Comparison of ENCODE assay signal across 16 cellular contexts in genomic region chrX:145818522-145819075, GRCh38. TPM values are rescaled to one million over a fixed set of nuclear protein-coding genes. Genes with fewer than 3 reads are reported as not detected.
A peak's percentile ranks its signal among the peaks of the same experiment; 100 is the strongest.
DNase-seq lines count a peak whose midpoint lies in the region; FAIRE-seq and TF ChIP-seq lines count a peak whose summit lies in the region.
"Had no signal": no experiment of that assay in that cellular context is flagged by ENCODE, and none has a peak within 500 bp of the region (broad histone marks: within the 10 kb centered on the region; RNA-seq: fewer than 3 reads in every experiment).

No MANE protein-coding gene starts in this region.

- peaks cover 44 to 92% (median 75%) of the 10 kb centered on the region in 4 experiments for H3K27me3 ChIP-seq in H1 (replicated peaks in 1 of 4; ENCODE audit: control insufficient read depth in 3 of 4, extremely low read depth in 1 of 4, insufficient read depth in 3 of 4, low read length in 3 of 4)
- H3K27me3 ChIP-seq in neural cell (ENCODE audit: insufficient read depth, low read depth, low read length), result peaks cover 50% of the 10 kb centered on the region
- no peaks in the 10 kb centered on the region for H3K27me3 ChIP-seq in thymus (ENCODE audit: control insufficient read depth, insufficient read depth)
- H3K27me3 ChIP-seq in prostate gland (replicated peaks; ENCODE audit: insufficient read depth), result no peaks in the 10 kb centered on the region

- H3K9me3 ChIP-seq in H1 (ENCODE audit: insufficient read depth in 2 of 2, low read depth in 1 of 2, low read length in 1 of 2), result no peaks in the 10 kb centered on the region
- H3K9me3 ChIP-seq in neural cell (ENCODE audit: low read length), result no peaks in the 10 kb centered on the region
- no peaks in the 10 kb centered on the region for H3K9me3 ChIP-seq in thymus (ENCODE audit: control insufficient read depth)
- H3K9me3 ChIP-seq in prostate gland, result no peaks in the 10 kb centered on the region
- H3K9me3 ChIP-seq: mucosa of descending colon had no signal

- no peak overlapping the region for H4K91ac ChIP-seq in H1 (replicated peaks; ENCODE audit: insufficient read length, low read length)

- TF ChIP-seq POLR2A in H1 (IDR thresholded peaks at IDR 0.05; ENCODE audit: control extremely low read depth in 1 of 2, low read depth in 2 of 2, low read length in 2 of 2) (no peak), prostate gland (IDR thresholded peaks at IDR 0.05) (no peak)

- TF ChIP-seq CTCF in H1 (IDR thresholded peaks at IDR 0.05; ENCODE audit: control extremely low read depth in 1 of 3, insufficient read depth in 1 of 3, low read depth in 1 of 3, low read length in 3 of 3) (no peak), neural cell (IDR thresholded peaks at IDR 0.05; ENCODE audit: poor library complexity, severe bottlenecking) (no peak), prostate gland (IDR thresholded peaks at IDR 0.05) (no peak)

- no peak overlapping the region for H2AK5ac ChIP-seq in H1 (ENCODE audit: low read depth, low read length)

- H3K27ac ChIP-seq in H1 (ENCODE audit: low read depth, low read length), result no peak overlapping the region
- no peak overlapping the region for H3K27ac ChIP-seq in neural cell (ENCODE audit: low read length)
- H3K27ac ChIP-seq in thymus (ENCODE audit: low read depth), result no peak overlapping the region
- H3K27ac ChIP-seq in prostate gland, result no peak overlapping the region
- H3K27ac ChIP-seq: 22Rv1 had no signal

- 1% methylated on average over 14 of the region's 31 CpGs; no CpG with 5 or more reads in 1 of the 2 experiments for WGBS in H1 (ENCODE audit: extremely low coverage in 1 of 2, insufficient coverage in 1 of 2, insufficient read length in 1 of 2, insufficient replicate concordance in 2 of 2, low coverage in 1 of 2, low lambda C conversion rate in 2 of 2, missing lambda C conversion rate in 1 of 2), 2 experiments
- WGBS in thymus, result 1% methylated on average over 31 of the region's 31 CpGs
- 5% methylated on average over 12 of the region's 31 CpGs for WGBS in prostate gland

- H3K79me1 ChIP-seq in H1 (ENCODE audit: low read depth, low read length), result no peaks in the 10 kb centered on the region

- H2BK20ac ChIP-seq in H1 (ENCODE audit: low read length), result no peak overlapping the region

- H3K4me3 ChIP-seq in H1 (ENCODE audit: extremely low read depth in 1 of 4, insufficient read depth in 2 of 4, low read depth in 3 of 4, low read length in 4 of 4) (peak overlapping the region; percentile 37 to 65 (median 39); a peak in 7 of 8 replicates), neural cell (ENCODE audit: low read length) (peak overlapping the region; percentile 76), thymus (ENCODE audit: low read length) (peak overlapping the region; percentile 11), prostate gland (no peak overlapping the region)
- H3K4me3 ChIP-seq: mucosa of descending colon had no signal

- H4K5ac ChIP-seq in H1 (ENCODE audit: insufficient read length, low read depth, low read length), result no peak overlapping the region

- no peak overlapping the region for H3K14ac ChIP-seq in H1 (ENCODE audit: insufficient read length)

- H4K8ac ChIP-seq in H1 (ENCODE audit: extremely low read depth, insufficient read depth, low read length), result no peak overlapping the region

- no peak overlapping the region for H3K23ac ChIP-seq in H1 (ENCODE audit: insufficient read length)

- TF ChIP-seq RAD21 in H1 (IDR thresholded peaks at IDR 0.05 in 1 of 2, conservative IDR thresholded peaks at IDR 0.05 in 1 of 2; ENCODE audit: low read depth in 2 of 2, low read length in 2 of 2) (no peak), neural cell (conservative IDR thresholded peaks at IDR 0.05) (no peak)

- no peaks in the 10 kb centered on the region for H3K36me3 ChIP-seq in H1 (ENCODE audit: control insufficient read depth in 2 of 4, insufficient read depth in 4 of 4, low read length in 3 of 4)
- H3K36me3 ChIP-seq in neural cell (ENCODE audit: insufficient read depth, low read length), result no peaks in the 10 kb centered on the region
- H3K36me3 ChIP-seq in thymus (ENCODE audit: control insufficient read depth, insufficient read depth), result no peaks in the 10 kb centered on the region
- no peaks in the 10 kb centered on the region for H3K36me3 ChIP-seq in prostate gland

- no peaks in the 10 kb centered on the region for H3K9me2 ChIP-seq in neural cell (ENCODE audit: insufficient read depth, low read length)

- H2BK5ac ChIP-seq in H1 (ENCODE audit: low read depth, low read length), result no peak overlapping the region

- peak; percentile 24 for DNase-seq in DMS 273 (lab: John Stamatoyannopoulos, UW; ENCODE audit: unreplicated experiment)
- DNase-seq in DMS 273 treated with DMSO at 0.1 percent for 48 hours (lab: John Stamatoyannopoulos, UW), result no peak
- DNase-seq in H1 (ENCODE audit: low read depth in 1 of 2, low spot score in 2 of 2), result no peak
- no peak for DNase-seq in NCI-H82 treated with DMSO at 0.1 percent for 48 hours (lab: John Stamatoyannopoulos, UW; ENCODE audit: unreplicated experiment)
- no peak for DNase-seq in prostate gland (ENCODE audit: low spot score)
- DNase-seq in A172 (ENCODE audit: low spot score), result no peak
- DNase-seq: activated naive CD8-positive, alpha-beta T cell treated with anti-CD3 and anti-CD28 coated beads for 36 hours; cortex of kidney; EL; NCI-H1436; NCI-H446 treated with DMSO at 0.1 percent for 48 hours had no signal

- no peak overlapping the region for H3K18ac ChIP-seq in H1 (ENCODE audit: extremely low read depth, low read length)

- no peak overlapping the region for H2BK120ac ChIP-seq in H1 (replicated peaks; ENCODE audit: low read depth, low read length)

- H3K79me2 ChIP-seq in H1 (ENCODE audit: control insufficient read depth in 1 of 2, insufficient read depth in 2 of 2, low read length in 2 of 2), result no peaks in the 10 kb centered on the region
- H3K79me2 ChIP-seq in neural cell (replicated peaks; ENCODE audit: insufficient read depth, low read length), result no peaks in the 10 kb centered on the region

- no peak overlapping the region for H3K4ac ChIP-seq in H1 (replicated peaks; ENCODE audit: insufficient read length, low read depth, low read length)

- no peaks in the 10 kb centered on the region for H3F3A ChIP-seq in neural cell (ENCODE audit: insufficient read depth, low read length, poor library complexity, severe bottlenecking)

- no peak overlapping the region for H3K56ac ChIP-seq in H1 (replicated peaks; ENCODE audit: insufficient read length, low read depth, low read length)

- CTCF ChIA-PET in H1 (lab: Charles Lee; ENCODE audit: partially characterized antibody), result no interaction called here

- H2BK12ac ChIP-seq in H1 (ENCODE audit: low read depth, low read length), result no peak overlapping the region

- peaks cover 0 to 8% (median 3%) of the 10 kb centered on the region in 4 experiments; a peak in 4 of 7 replicates for H3K4me1 ChIP-seq in H1 (replicated peaks in 1 of 4; ENCODE audit: control insufficient read depth in 3 of 4, insufficient read depth in 4 of 4, low read length in 3 of 4)
- H3K4me1 ChIP-seq in thymus (ENCODE audit: control insufficient read depth, insufficient read depth, low read length), result no peaks in the 10 kb centered on the region
- no peaks in the 10 kb centered on the region for H3K4me1 ChIP-seq in prostate gland (replicated peaks)

- intact Hi-C loops in prostate gland (cut with DNase I), result no loop called here

- H3K9ac ChIP-seq in H1 (replicated peaks in 1 of 4; ENCODE audit: extremely low read depth in 1 of 4, low read depth in 3 of 4, low read length in 3 of 4) (no peak overlapping the region; a peak in 1 of 7 replicates), neural cell (ENCODE audit: low read length) (peak overlapping the region; percentile 50)

- POLR2A ChIA-PET in H1 (lab: Charles Lee; ENCODE audit: partially characterized antibody), result no interaction called here

- TF ChIP-seq EP300 in H1 (IDR thresholded peaks at IDR 0.05; ENCODE audit: borderline replicate concordance in 1 of 2, low read depth in 2 of 2, low read length in 2 of 2) (no peak), neural cell (conservative IDR thresholded peaks at IDR 0.05; ENCODE audit: poor library complexity, severe bottlenecking) (no peak)

- no peak overlapping the region; the same call in 1 of the 2 replicates for H2BK15ac ChIP-seq in H1 (ENCODE audit: low read length)

- H3K23me2 ChIP-seq in H1 (ENCODE audit: low read depth, low read length), result peaks cover 13% of the 10 kb centered on the region; the same call in 1 of the 2 replicates

- H2AFZ ChIP-seq in H1 (ENCODE audit: low read length) (0 out of 2 replicates have a peak overlapping the region, but pooled peaks have one; percentile 32), neural cell (ENCODE audit: low read depth, low read length) (no peak overlapping the region)

- no peak for FAIRE-seq in H1 (lab: Jason Lieb, UNC)
- FAIRE-seq: GM12892 had no signal

- H3K4me2 ChIP-seq in H1 (ENCODE audit: insufficient read depth in 1 of 2, low read depth in 2 of 2, low read length in 2 of 2) (peak overlapping the region; percentile 80 to 89), neural cell (ENCODE audit: low read length) (no peak overlapping the region)

- H4K20me1 ChIP-seq in H1 (replicated peaks in 1 of 2; ENCODE audit: control insufficient read depth in 1 of 2, insufficient read depth in 2 of 2, low read length in 2 of 2), result peaks cover 0 to 2% of the 10 kb centered on the region in 2 experiments
- no peaks in the 10 kb centered on the region for H4K20me1 ChIP-seq in neural cell (ENCODE audit: insufficient read depth)

TF ChIP-seq in H1, 55 proteins besides CTCF, POLR2A, EP300 and RAD21 (continues in another document):
- TF ChIP-seq EZH2 (IDR thresholded peaks at IDR 0.05; ENCODE audit: low read depth, low read length, severe bottlenecking), result peak; percentile 60

TF ChIP-seq in neural cell, 6 proteins besides CTCF, POLR2A, EP300 and RAD21 (continues in another document):
- TF ChIP-seq TAF1 (IDR thresholded peaks at IDR 0.05; ENCODE audit: low read depth) (no peak), SMC3 (conservative IDR thresholded peaks at IDR 0.05; ENCODE audit: poor library complexity) (no peak)

RNA-seq across cellular contexts. Expression of gene SLITRK2, which starts 1.0 kb away (rescaled TPM):
- total RNA-seq in H1 (2021; fragmentation: NEBNext Ultra II Directional; extraction: Animal tissue kit (Norgen Biotek cat#: 25700)), result 0.33 and 0.39 TPM in 2 replicates
- polyA plus RNA-seq in H1 (2011; rRNA removed) (0.14 and 0.16 TPM in 2 replicates), neural cell (1.9 and 2.1 TPM in 2 replicates), thymus (0.84 TPM)
- 0.14 TPM for polyA plus RNA-seq in H1 (2011; cell fraction: cytosol; rRNA removed)
- polyA plus RNA-seq in H1 (2011; cell fraction: nucleus; rRNA removed), result 0.17 TPM
- 0.18 to 0.30 TPM (median 0.26 TPM) in 4 replicates for polyA plus RNA-seq in H1 (2012, experiment 1 of 2)
- polyA plus RNA-seq in H1 (2012, experiment 2 of 2), result 0.03 TPM
- polyA plus RNA-seq in H1 (2013, experiment 1 of 2), result 0.22 TPM
- 0.13 TPM for polyA plus RNA-seq in H1 (2013, experiment 2 of 2)
- polyA minus RNA-seq in H1 (2011; rRNA and poly(A)+ RNA removed), result 0.29 and 0.35 TPM in 2 replicates
- 0.15 TPM for polyA minus RNA-seq in H1 (2011; cell fraction: cytosol; rRNA and poly(A)+ RNA removed)
- polyA minus RNA-seq in H1 (2011; cell fraction: nucleus; rRNA and poly(A)+ RNA removed), result 0.60 TPM
- 1.2 and 2.5 TPM in 2 replicates for polyA minus RNA-seq in neural cell
- total RNA-seq in prostate gland, result under 1 TPM; 0.05 to 0.40 TPM
- total RNA-seq in A172 (2014; rRNA removed; shearing (Covaris generic)), result 0.02 TPM in 1 of 2 replicates, not detected in the other
- total RNA-seq: activated naive CD8-positive, alpha-beta T cell treated with anti-CD3 and anti-CD28 coated beads for 36 hours had no signal

Comparison
In these comparisons a context has a peak if more than half of its experiments do, and no peak if none do; other contexts are left out.
1. H3K4me3 ChIP-seq: peak in H1 (4 of 4), neural cell (single experiment) and thymus (single experiment); none in prostate gland (0 of 2).